25 cellular contexts compared by ENCODE assay signal in genomic region chr11:23542816-23543215, GRCh38.
"Had no signal": no experiment of that assay in that cellular context is flagged by ENCODE, and none has a peak within 500 bp of the region (broad histone marks: within the 10 kb centered on the region; RNA-seq: fewer than 3 reads in every experiment).

No MANE protein-coding gene starts in this region.

- DNase-seq: islet precursor cell; left ventricle myocardium inferior; naive B cell; nucleus accumbens; pancreas; posterior cingulate gyrus; retina; right cardiac atrium; sigmoid colon; spleen; stimulated activated CD4-positive, alpha-beta T cell treated with anti-CD3 and anti-CD28 coated beads, Interleukin-4, amount 100 ng/mL, for 4 hours; stimulated activated CD8-positive, alpha-beta memory T cell treated with anti-CD3 and anti-CD28 coated beads, Interleukin-4, amount 100 ng/mL, for 48 hours; stimulated activated naive CD4-positive, alpha-beta T cell treated with Interleukin-2 at 50 U/mL for 16 hours; stimulated activated naive CD8-positive, alpha-beta T cell treated with anti-CD3 and anti-CD28 coated beads, Interleukin-15, amount 100 ng/mL, for 72 hours; substantia nigra; uterus had no signal

- H3K27me3 ChIP-seq: hepatocyte, pancreas, sigmoid colon, tibial nerve, uterus had no signal

- H3K4me3 ChIP-seq: hepatocyte, left ventricle myocardium inferior, lung, pancreas, prostate gland, sigmoid colon, spleen, tibial nerve, uterus had no signal

- H3K4me1 ChIP-seq: left ventricle myocardium inferior, pancreas, prostate gland, spleen, uterus had no signal

- H3K9me3 Mint-ChIP-seq: naive B cell; stimulated activated memory B cell treated with anti-CD40 and anti-IgM and Interleukin-4, amounts not matched to agents 10 μg/mL and 1 μg/mL and 100 μg/mL, for 72 hours; stimulated activated naive CD8-positive, alpha-beta T cell treated with anti-CD3 and anti-CD28 coated beads, Interleukin-15, amount 100 ng/mL, for 72 hours; type B pancreatic cell had no signal

- H3K4me1 Mint-ChIP-seq: nephron; stimulated activated memory B cell treated with anti-CD40 and anti-IgM and Interleukin-4, amounts not matched to agents 10 μg/mL and 1 μg/mL and 100 μg/mL, for 72 hours; stimulated activated naive CD8-positive, alpha-beta T cell treated with anti-CD3 and anti-CD28 coated beads, Interleukin-15, amount 100 ng/mL, for 72 hours had no signal

- H3K36me3 Mint-ChIP-seq: mesothelial cell of epicardium; naive B cell; stimulated activated memory B cell treated with anti-CD40 and anti-IgM and Interleukin-4, amounts not matched to agents 10 μg/mL and 1 μg/mL and 100 μg/mL, for 72 hours; type B pancreatic cell had no signal

- H3K27ac Mint-ChIP-seq: mesothelial cell of epicardium; naive B cell; nephron; stimulated activated memory B cell treated with anti-CD40 and anti-IgM and Interleukin-4, amounts not matched to agents 10 μg/mL and 1 μg/mL and 100 μg/mL, for 72 hours; stimulated activated naive CD8-positive, alpha-beta T cell treated with anti-CD3 and anti-CD28 coated beads, Interleukin-15, amount 100 ng/mL, for 72 hours; type B pancreatic cell had no signal

- H3K27ac ChIP-seq: hepatocyte, left ventricle myocardium inferior, pancreas, prostate gland, sigmoid colon, spleen, tibial nerve, uterus had no signal

- ATAC-seq: pancreas; right cardiac atrium; stimulated activated memory B cell treated with anti-CD40 and anti-IgM and Interleukin-4, amounts not matched to agents 10 μg/mL and 1 μg/mL and 100 μg/mL, for 72 hours; stimulated activated naive CD8-positive, alpha-beta T cell treated with anti-CD3 and anti-CD28 coated beads, Interleukin-15, amount 100 ng/mL, for 72 hours had no signal

- H3K79me2 ChIP-seq: hepatocyte had no signal

- H2AFZ ChIP-seq: hepatocyte had no signal

- H3K27me3 Mint-ChIP-seq: naive B cell; stimulated activated memory B cell treated with anti-CD40 and anti-IgM and Interleukin-4, amounts not matched to agents 10 μg/mL and 1 μg/mL and 100 μg/mL, for 72 hours; stimulated activated naive CD8-positive, alpha-beta T cell treated with anti-CD3 and anti-CD28 coated beads, Interleukin-15, amount 100 ng/mL, for 72 hours had no signal

- H3K4me3 Mint-ChIP-seq: mesothelial cell of epicardium; naive B cell; nephron; neural crest cell; stimulated activated memory B cell treated with anti-CD40 and anti-IgM and Interleukin-4, amounts not matched to agents 10 μg/mL and 1 μg/mL and 100 μg/mL, for 72 hours; stimulated activated naive CD8-positive, alpha-beta T cell treated with anti-CD3 and anti-CD28 coated beads, Interleukin-15, amount 100 ng/mL, for 72 hours; type B pancreatic cell had no signal

- H3K36me3 ChIP-seq: left ventricle myocardium inferior, pancreas, prostate gland, sigmoid colon, spleen, tibial nerve, uterus had no signal

- H3K4me2 ChIP-seq: hepatocyte had no signal

- H3K9me3 ChIP-seq: left ventricle myocardium inferior, pancreas, prostate gland, sigmoid colon, tibial nerve, uterus had no signal
